23 cellular contexts compared by ENCODE assay signal in genomic region chr1:174118726-174119125, GRCh38.
"Had no signal": no experiment of that assay in that cellular context is flagged by ENCODE, and none has a peak within 500 bp of the region (broad histone marks: within the 10 kb centered on the region; RNA-seq: fewer than 3 reads in every experiment).

No MANE protein-coding gene starts in this region.

- H3K9me3 ChIP-seq: body of pancreas, left lung, mucosa of descending colon had no signal

- DNase-seq: activated B cell treated with CpG ODN at 0.5 μM for 24 hours; activated CD4-positive, alpha-beta T cell treated with anti-CD3 and anti-CD28 coated beads, Interleukin-2, amount 10 ng/mL, durations not matched to agents 24 days and 14 days; activated CD8-positive, alpha-beta memory T cell treated with anti-CD3 and anti-CD28 coated beads, Interleukin-2, amount 50 U/mL, for 4 hours; activated naive CD4-positive, alpha-beta T cell treated with anti-CD3 and anti-CD28 coated beads for 36 hours; activated T-cell treated with anti-CD3 and anti-CD28 coated beads, Interleukin-2, amount 50 U/mL, for 4 hours; body of pancreas; central memory CD4-positive, alpha-beta T cell; cortex of kidney; erythroblast; foreskin melanocyte; glutamatergic neuron; kidney; left lung; mucosa of descending colon; naive B cell; psoas muscle; stimulated activated CD4-positive, alpha-beta T cell treated with anti-CD3 and anti-CD28 coated beads, Interleukin-4, amount 100 ng/mL, for 1 hour; stimulated activated naive CD8-positive, alpha-beta T cell treated with anti-CD3 and anti-CD28 coated beads, Interleukin-15, amount 100 ng/mL, for 72 hours; T-helper 9 cell; upper lobe of left lung had no signal

- H3K4me3 ChIP-seq: body of pancreas, left lung, mucosa of descending colon, neural progenitor cell, psoas muscle, smooth muscle cell, upper lobe of left lung had no signal

- H3K36me3 ChIP-seq: left lung, neural progenitor cell, upper lobe of left lung had no signal

- ATAC-seq: activated T-cell treated with anti-CD3 and anti-CD28 coated beads, Interleukin-2, amount 50 U/mL, for 4 hours; body of pancreas; left lung; mucosa of descending colon; psoas muscle; sciatic nerve; stimulated activated naive CD8-positive, alpha-beta T cell treated with anti-CD3 and anti-CD28 coated beads, Interleukin-15, amount 100 ng/mL, for 72 hours had no signal

- H3K27ac ChIP-seq: body of pancreas, left lung, neural progenitor cell, psoas muscle, upper lobe of left lung had no signal

- H3K27me3 ChIP-seq: body of pancreas, left lung, neural progenitor cell, upper lobe of left lung had no signal

- H3K4me1 ChIP-seq: body of pancreas, left lung, neural progenitor cell, psoas muscle, upper lobe of left lung had no signal
